20 cellular contexts compared by ENCODE assay signal in the genomic region with DNA sequence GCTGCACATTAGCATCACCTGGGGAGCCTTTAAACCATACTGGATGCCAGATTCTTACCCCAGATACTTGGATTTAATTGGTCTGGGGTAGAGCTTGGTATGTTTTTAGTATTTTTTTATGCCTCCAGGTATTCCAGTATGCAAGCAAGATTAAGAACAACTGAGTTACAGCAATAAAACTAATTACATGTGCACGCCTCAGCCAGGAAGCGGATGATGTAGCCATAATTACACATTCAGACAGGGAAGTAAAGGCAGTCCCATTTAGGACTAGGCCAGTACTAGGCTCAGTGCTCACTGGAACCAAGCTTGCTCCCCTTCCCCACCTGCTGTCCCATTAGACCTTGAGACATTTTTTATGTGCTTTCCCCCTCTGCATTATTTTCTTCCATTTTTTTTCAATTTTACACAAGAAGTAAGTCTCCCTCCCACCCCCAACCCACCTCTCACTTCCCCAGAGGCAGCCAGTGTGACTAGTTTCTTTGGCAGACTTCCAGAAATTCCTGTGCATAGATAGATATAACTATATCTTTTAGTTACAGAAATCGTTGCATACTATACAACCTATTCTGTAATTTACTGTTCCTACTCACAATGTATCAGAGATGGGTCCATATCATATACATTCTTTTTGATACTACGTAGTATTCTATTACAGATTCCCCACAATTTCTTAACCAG. TPM values are rescaled to one million over a fixed set of nuclear protein-coding genes. Genes with fewer than 3 reads are reported as not detected.
A peak's percentile ranks its signal among the peaks of the same experiment; 100 is the strongest.
DNase-seq lines count a peak whose midpoint lies in the region; ATAC-seq, FAIRE-seq and TF ChIP-seq lines count a peak whose summit lies in the region.
"Had no signal": no experiment of that assay in that cellular context is flagged by ENCODE, and none has a peak within 500 bp of the region (broad histone marks: within the 10 kb centered on the region; RNA-seq: fewer than 3 reads in every experiment).

No MANE protein-coding gene starts in this region.

- H3K36me3 ChIP-seq in bronchial epithelial cell (ENCODE audit: control insufficient read depth, insufficient read depth, low read length): no peaks in the 10 kb centered on the region
- H3K36me3 ChIP-seq: brain microvascular endothelial cell had no signal

- TF ChIP-seq CTCF in bronchial epithelial cell (IDR thresholded peaks at IDR 0.05; ENCODE audit: insufficient read depth, low read length, severe bottlenecking): no peak

- ATAC-seq in GM18502 (IDR thresholded peaks at IDR 0.05; ENCODE audit: poor library complexity, unreplicated experiment): no peak
- ATAC-seq: natural killer cell treated with Interleukin-12 subunit alpha and Interleukin-12 subunit beta and Interleukin-15 and Interleukin-18, amount 100 ng/mL, for 72 hours; stimulated activated naive B cell treated with anti-CD40 and anti-IgM and Interleukin-4, amounts not matched to agents 10 μg/mL and 1 μg/mL and 100 μg/mL, for 72 hours; WTC11 had no signal

- H3K4me3 ChIP-seq in bronchial epithelial cell (ENCODE audit: low read depth, low read length): no peak overlapping the region

- H3K27me3 ChIP-seq in bronchial epithelial cell (ENCODE audit: control insufficient read depth, insufficient read depth, low read length): no peaks in the 10 kb centered on the region
- H3K27me3 ChIP-seq: brain microvascular endothelial cell had no signal

- peak; percentile 19 for DNase-seq in EH (ENCODE audit: low read depth)
- DNase-seq in Kasumi-1 (lab: John Stamatoyannopoulos, UW): peak; percentile 21 to 22
- peak; percentile 39 for DNase-seq in bronchial epithelial cell (ENCODE audit: low read depth)
- peak; percentile 60 to 68 for DNase-seq in lung microvascular endothelial cell (ENCODE audit: low read depth in 2 of 2)
- DNase-seq in RKO (ENCODE audit: low spot score): no peak
- DNase-seq in middle frontal gyrus (ENCODE audit: extremely low spot score, low spot score): no peak
- DNase-seq: activated CD4-positive, alpha-beta T cell treated with anti-CD3 and anti-CD28 coated beads, Interleukin-2, amount 50 U/mL, for 4 hours; activated effector memory CD4-positive, alpha-beta T cell treated with Interleukin-2 at 50 U/mL for 16 hours; brain microvascular endothelial cell; DMS79; foreskin melanocyte; KG1; mesendoderm; NCI-H1092; NCI-H2029 treated with DMSO at 0.1 percent for 48 hours; stimulated activated naive B cell treated with anti-CD40 and anti-IgM and Interleukin-4, amounts not matched to agents 10 μg/mL and 1 μg/mL and 100 μg/mL, for 72 hours had no signal

- FAIRE-seq in bronchial epithelial cell (lab: Jason Lieb, UNC): no peak
- FAIRE-seq: keratinocyte had no signal

RNA-seq across cellular contexts. Expression of a gene that starts 7.1 kb away (rescaled TPM):
- 20.2 and 21.3 TPM in 2 replicates for total RNA-seq in bronchial epithelial cell
- total RNA-seq in lung microvascular endothelial cell: 24.4 and 33.3 TPM in 2 replicates

Comparison
In these comparisons a context has a peak if more than half of its experiments do, and no peak if none do; other contexts are left out.
1. DNase-seq: peak in EH (single experiment), Kasumi-1 (2 of 2), bronchial epithelial cell (single experiment) and lung microvascular endothelial cell (2 of 2); none in RKO (single experiment) and middle frontal gyrus (single experiment).